16 cellular contexts compared by ENCODE assay signal in the genomic region with DNA sequence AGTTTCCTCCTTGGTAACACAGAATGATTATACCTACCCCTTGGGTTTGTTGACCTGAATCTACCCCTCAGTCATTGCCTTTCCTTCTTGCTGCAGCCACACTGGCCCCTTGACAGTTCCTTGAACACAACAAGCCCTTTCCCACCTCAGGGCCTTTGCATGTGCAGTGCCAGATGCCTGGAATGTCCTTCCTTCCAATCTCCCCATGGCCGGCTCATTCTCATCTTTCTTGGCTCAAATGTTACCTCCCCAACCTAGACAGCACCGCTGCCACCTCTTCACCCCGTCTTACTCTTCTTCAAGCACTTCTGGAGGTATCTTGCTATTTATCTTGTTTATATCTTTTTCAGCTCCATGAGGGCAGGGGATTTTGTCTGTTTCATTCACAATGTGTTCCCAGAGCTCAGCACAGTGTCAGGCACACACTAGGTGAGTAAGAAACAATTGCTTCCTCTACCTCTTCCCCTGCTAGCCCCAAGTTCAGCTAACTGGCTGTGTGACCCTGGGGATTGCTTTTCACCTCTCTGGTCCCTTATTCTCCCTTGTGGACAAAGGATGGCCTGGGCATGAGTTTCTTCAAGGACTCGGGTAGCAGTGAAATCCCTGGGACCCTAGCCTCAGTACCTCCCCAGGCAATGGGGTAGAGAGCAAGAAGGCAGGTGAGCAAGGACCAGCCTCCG.
DNase-seq lines count a peak whose midpoint lies in the region; ATAC-seq and TF ChIP-seq lines count a peak whose summit lies in the region.
"Had no signal": no experiment of that assay in that cellular context is flagged by ENCODE, and none has a peak within 500 bp of the region (broad histone marks: within the 10 kb centered on the region; RNA-seq: fewer than 3 reads in every experiment).

No MANE protein-coding gene starts in this region.

- H3K27ac ChIP-seq in PC-9 (peak overlapping the region; percentile 94), colonic mucosa (peak overlapping the region; percentile 47), stomach (peak overlapping the region; percentile 43 to 93 (median 88))

- H3K9ac ChIP-seq in colonic mucosa (ENCODE audit: low read depth in 2 of 2, low read length in 2 of 2): peak overlapping the region; percentile 2 to 30

- BruUV-seq in PC-9 (replicated peaks; lab: Mats Ljungman, UMichigan): no TSS peak

- POLR2A ChIA-PET in PC-9 (lab: Charles Lee; ENCODE audit: unreplicated experiment): no interaction called here

- no peaks in the 10 kb centered on the region for H4K20me1 ChIP-seq in PC-9 (ENCODE audit: insufficient read depth)

- no peaks in the 10 kb centered on the region for H3K27me3 ChIP-seq in PC-9 (ENCODE audit: insufficient read depth, low read depth)
- no peaks in the 10 kb centered on the region for H3K27me3 ChIP-seq in colonic mucosa
- H3K27me3 ChIP-seq in stomach: no peaks in the 10 kb centered on the region

- H3K36me3 ChIP-seq in PC-9 (ENCODE audit: low read depth) (peaks cover 5% of the 10 kb centered on the region; the same call in 1 of the 2 replicates), colonic mucosa (no peaks in the 10 kb centered on the region), stomach (no peaks in the 10 kb centered on the region)

- no peak for DNase-seq in PC-9
- no peak for DNase-seq in colonic mucosa
- peak; percentile 39 for DNase-seq in mesenteric fat pad (ENCODE audit: low spot score)
- no peak for DNase-seq in stomach
- no peak for DNase-seq in pons (ENCODE audit: low spot score)
- DNase-seq in NCI-H1417 (lab: John Stamatoyannopoulos, UW): no peak
- DNase-seq in activated gamma-delta T cell (lab: John Stamatoyannopoulos, UW): no peak
- DNase-seq: activated CD4-positive, alpha-beta T cell treated with anti-CD3 and anti-CD28 coated beads for 36 hours; activated T-cell treated with anti-CD3 and anti-CD28 coated beads, Interleukin-2, amount 50 U/mL, for 24 hours; C1 segment of cervical spinal cord; DND-41; NCI-H1092 treated with DMSO at 0.1 percent for 48 hours; NCI-H510A; stimulated activated CD4-positive, alpha-beta T cell treated with anti-CD3 and anti-CD28 coated beads, Interleukin-2, amount 100 ng/mL, for 48 hours; T-helper 2 cell had no signal

- H2AFZ ChIP-seq in PC-9: peak overlapping the region; percentile 28; the same call in 1 of the 2 replicates

- intact Hi-C loops in PC-9 (cut with micrococcal nuclease; ENCODE audit: unreplicated experiment) (no loop called here), colonic mucosa (cut with DNase I) (no loop called here), stomach (cut with DNase I; ENCODE audit: low total_unique reads) (no loop called here)

- H3K9me3 ChIP-seq in PC-9 (ENCODE audit: insufficient read depth, low read depth) (no peaks in the 10 kb centered on the region), colonic mucosa (no peaks in the 10 kb centered on the region), stomach (no peaks in the 10 kb centered on the region)

- TF ChIP-seq CTCF in PC-9 (conservative IDR thresholded peaks at IDR 0.05) (no peak), colonic mucosa (IDR thresholded peaks at IDR 0.05) (no peak), stomach (IDR thresholded peaks at IDR 0.05) (no peak)

- CTCF ChIA-PET in PC-9 (lab: Charles Lee): no interaction called here

- no peak for ATAC-seq in HG03159 (IDR thresholded peaks at IDR 0.05; ENCODE audit: unreplicated experiment)
- ATAC-seq: activated CD4-positive, alpha-beta T cell treated with anti-CD3 and anti-CD28 coated beads for 36 hours had no signal

- H3K4me2 ChIP-seq in PC-9: peak overlapping the region; percentile 73

- H3K4me1 ChIP-seq in PC-9 (replicated peaks; ENCODE audit: insufficient read depth): peaks cover 83% of the 10 kb centered on the region
- H3K4me1 ChIP-seq in colonic mucosa: no peaks in the 10 kb centered on the region
- peaks cover 28 to 58% (median 39%) of the 10 kb centered on the region in 4 donors for H3K4me1 ChIP-seq in stomach

- TF ChIP-seq EP300 in stomach (IDR thresholded peaks at IDR 0.05): no peak

- H3K79me2 ChIP-seq in PC-9 (ENCODE audit: low read depth): peaks cover 25% of the 10 kb centered on the region

- TF ChIP-seq POLR2A in stomach (IDR thresholded peaks at IDR 0.05): no peak

- H3K9me2 ChIP-seq in PC-9 (ENCODE audit: insufficient read depth): no peaks in the 10 kb centered on the region

- 65 to 71% (median 70%) methylated on average over 4 to 5 of the region's 5 CpGs for WGBS in stomach, 5 donors

- H3K4me3 ChIP-seq in PC-9 (peak overlapping the region; percentile 41; the same call in 1 of the 2 replicates), colonic mucosa (no peak overlapping the region), stomach (no peak overlapping the region)

- H3F3A ChIP-seq in PC-9 (ENCODE audit: insufficient read depth, low read depth): peaks cover 80% of the 10 kb centered on the region
